ENCODE assay signal across 16 cellular contexts in genomic region chr14:60310086-60310684, GRCh38.
DNase-seq lines count a peak whose midpoint lies in the region; ATAC-seq and TF ChIP-seq lines count a peak whose summit lies in the region.
"Had no signal": no experiment of that assay in that cellular context is flagged by ENCODE, and none has a peak within 500 bp of the region (broad histone marks: within the 10 kb centered on the region; RNA-seq: fewer than 3 reads in every experiment).

No MANE protein-coding gene starts in this region.

- DNase-seq in Karpas-422 = peak; percentile 77
- DNase-seq in NCI-H2107 (lab: John Stamatoyannopoulos, UW) = peak; percentile 51
- no peak for DNase-seq in SK-N-MC (ENCODE audit: low read depth, low spot score)
- peak; percentile 24 for DNase-seq in iris pigment epithelial cell (ENCODE audit: low read depth)
- DNase-seq in activated CD4-positive, alpha-beta T cell treated with anti-CD3 and anti-CD28 coated beads for 1 hour = no peak
- no peak for DNase-seq in caudate nucleus (lab: John Stamatoyannopoulos, UW)
- no peak for DNase-seq in heart right ventricle
- DNase-seq: activated naive CD4-positive, alpha-beta T cell treated with anti-CD3 and anti-CD28 coated beads, Interleukin-2, amount 10 ng/mL, durations not matched to agents 7 days and 5 days; activated T-cell treated with anti-CD3 and anti-CD28 coated beads, Interleukin-2, amount 50 U/mL, for 24 hours; Caco-2; HFFc6; NCI-H1694; right cardiac atrium; stimulated activated naive B cell treated with anti-CD40 and anti-IgM and Interleukin-4, amounts not matched to agents 10 μg/mL and 1 μg/mL and 100 μg/mL, for 72 hours; thyroid gland had no signal

- H3K9ac ChIP-seq in Karpas-422 (ENCODE audit: low read length) (no peak overlapping the region), SK-N-MC (ENCODE audit: insufficient read length) (no peak overlapping the region)

- H3K9me2 ChIP-seq in Karpas-422 (replicated peaks; ENCODE audit: insufficient read depth, low read length) = no peaks in the 10 kb centered on the region

- WGBS in heart right ventricle, 2 donors = 82 to 95% methylated on average over 2 of the region's 2 CpGs

- H3K27ac ChIP-seq in Karpas-422 (ENCODE audit: low read length) (no peak overlapping the region), SK-N-MC (peak overlapping the region; percentile 87), caudate nucleus (ENCODE audit: low read depth, low read length) (no peak overlapping the region), heart right ventricle (no peak overlapping the region)
- H3K27ac ChIP-seq: thyroid gland had no signal

- no peaks in the 10 kb centered on the region for H3K9me3 ChIP-seq in Karpas-422 (ENCODE audit: low read length)
- no peaks in the 10 kb centered on the region for H3K9me3 ChIP-seq in SK-N-MC (ENCODE audit: low read depth, low read length)
- peaks cover 0 to 4% (median 0%) of the 10 kb centered on the region in 11 donors for H3K9me3 ChIP-seq in heart right ventricle
- H3K9me3 ChIP-seq: Caco-2, thyroid gland had no signal

- no peak for TF ChIP-seq CTCF in heart right ventricle (IDR thresholded peaks at IDR 0.05)

- ATAC-seq in HG03442 (IDR thresholded peaks at IDR 0.05; ENCODE audit: unreplicated experiment) (no peak), heart right ventricle (no peak)
- ATAC-seq: right cardiac atrium; stimulated activated naive B cell treated with anti-CD40 and anti-IgM and Interleukin-4, amounts not matched to agents 10 μg/mL and 1 μg/mL and 100 μg/mL, for 72 hours had no signal

- H3K4me1 ChIP-seq in Karpas-422 (ENCODE audit: low read length) = peaks cover 36% of the 10 kb centered on the region
- H3K4me1 ChIP-seq in heart right ventricle = no peaks in the 10 kb centered on the region
- H3K4me1 ChIP-seq: Caco-2, thyroid gland had no signal

- intact Hi-C loops in heart right ventricle (cut with DNase I) = no loop called here

- no peaks in the 10 kb centered on the region for H3K79me2 ChIP-seq in Karpas-422 (ENCODE audit: low read length)

- no peaks in the 10 kb centered on the region for H3K36me3 ChIP-seq in Karpas-422 (ENCODE audit: insufficient read depth, low read length)
- H3K36me3 ChIP-seq in SK-N-MC (ENCODE audit: insufficient read depth, low read length) = no peaks in the 10 kb centered on the region
- H3K36me3 ChIP-seq in heart right ventricle = no peaks in the 10 kb centered on the region
- H3K36me3 ChIP-seq: thyroid gland had no signal

- H3K4me2 ChIP-seq in Karpas-422 (ENCODE audit: low read depth, low read length, poor library complexity, severe bottlenecking) = peak overlapping the region; percentile 30

- H4K20me1 ChIP-seq in Karpas-422 (ENCODE audit: insufficient read depth, low read depth, low read length) = no peaks in the 10 kb centered on the region

- no peaks in the 10 kb centered on the region for H3K27me3 ChIP-seq in Karpas-422 (ENCODE audit: low read length)
- H3K27me3 ChIP-seq in heart right ventricle = peaks cover 0 to 18% (median 8%) of the 10 kb centered on the region in 7 donors
- H3K27me3 ChIP-seq: thyroid gland had no signal

- H2AFZ ChIP-seq in Karpas-422 (ENCODE audit: low read length) = no peak overlapping the region

- H3K4me3 ChIP-seq in Karpas-422 (ENCODE audit: low read length) (no peak overlapping the region), SK-N-MC (no peak overlapping the region), heart right ventricle (no peak overlapping the region)
- H3K4me3 ChIP-seq: thyroid gland had no signal

Comparison
In these comparisons a context has a peak if more than half of its experiments do, and no peak if none do; other contexts are left out.
1. DNase-seq: peak in Karpas-422 (single experiment), NCI-H2107 (single experiment) and iris pigment epithelial cell (single experiment); none in SK-N-MC (single experiment), activated CD4-positive, alpha-beta T cell treated with anti-CD3 and anti-CD28 coated beads for 1 hour (single experiment), caudate nucleus (0 of 61) and heart right ventricle (0 of 2).